In the genomic region with DNA sequence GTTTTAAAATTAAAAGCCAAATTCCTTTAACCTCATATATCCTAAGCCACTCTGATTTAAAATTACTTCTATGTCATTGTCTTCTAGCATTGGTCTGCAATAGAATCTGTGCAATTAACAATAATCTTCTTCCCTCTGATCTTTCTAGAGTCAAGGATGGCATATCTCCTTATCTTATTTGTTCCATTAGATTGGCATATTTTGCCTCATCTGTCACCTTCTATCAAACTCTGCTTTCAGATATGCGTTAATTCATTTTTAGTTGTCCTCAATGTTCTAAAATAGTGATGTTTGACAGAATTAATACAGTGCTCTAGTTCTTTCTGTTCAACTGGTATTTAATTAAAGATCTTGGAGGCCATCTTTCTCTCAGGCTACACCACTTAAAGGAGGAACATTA, we compare ENCODE assay signal across 13 cellular contexts. TPM values are rescaled to one million over a fixed set of nuclear protein-coding genes. Genes with fewer than 3 reads are reported as not detected.
A peak's percentile ranks its signal among the peaks of the same experiment; 100 is the strongest.
DNase-seq lines count a peak whose midpoint lies in the region; ATAC-seq, FAIRE-seq and TF ChIP-seq lines count a peak whose summit lies in the region.
"Had no signal": no experiment of that assay in that cellular context is flagged by ENCODE, and none has a peak within 500 bp of the region (broad histone marks: within the 10 kb centered on the region; RNA-seq: fewer than 3 reads in every experiment).

No MANE protein-coding gene starts in this region.

- POLR2A ChIA-PET in K562 (lab: Yijun Ruan, JAX), result no interaction called here

- no peaks in the 10 kb centered on the region for H3K36me3 ChIP-seq in K562 (ENCODE audit: control insufficient read depth, insufficient read depth, low read length)

- H3K27ac ChIP-seq in K562 (ENCODE audit: extremely low read depth, low read depth, low read length), result peak overlapping the region; percentile 63

- H3K27me3 ChIP-seq in K562 (ENCODE audit: control insufficient read depth in 2 of 2, insufficient read depth in 2 of 2, low read length in 2 of 2), result no peaks in the 10 kb centered on the region

- no TSS peak for BruUV-seq in K562 (replicated peaks; lab: Mats Ljungman, UMichigan)

- H3K4me3 ChIP-seq in K562, result peak overlapping the region; percentile 80; the same call in 1 of the 2 replicates

- TF ChIP-seq POLR2A in K562 (conservative IDR thresholded peaks at IDR 0.05), result no peak

- 22% methylated on average over 1 of the region's 1 CpG for WGBS in K562 (ENCODE audit: insufficient coverage, low coverage, missing lambda C conversion rate)

- H2AFZ ChIP-seq in K562 (ENCODE audit: low read depth, low read length), result no peak overlapping the region

- no peaks in the 10 kb centered on the region for H3K9me3 ChIP-seq in K562 (replicated peaks; ENCODE audit: control insufficient read depth, insufficient read depth, low read depth, low read length)

- ATAC-seq in K562, result no peak
- ATAC-seq in GM19455 (IDR thresholded peaks at IDR 0.05; ENCODE audit: unreplicated experiment), result no peak
- ATAC-seq in sciatic nerve, result no peak
- no peak for ATAC-seq in HG03039 (IDR thresholded peaks at IDR 0.05; ENCODE audit: unreplicated experiment)

- H3K36me3 Mint-ChIP-seq in activated naive CD4-positive, alpha-beta T cell treated with anti-CD3 and anti-CD28 coated beads, Interleukin-2, amount 50 U/mL, for 24 hours, result peaks cover 4% of the 10 kb centered on the region
- peaks cover 6% of the 10 kb centered on the region for H3K36me3 Mint-ChIP-seq in activated naive CD4-positive, alpha-beta T cell treated with anti-CD3 and anti-CD28 coated beads, Interleukin-2, amount 10 ng/mL, durations not matched to agents 7 days and 5 days
- peaks cover 11% of the 10 kb centered on the region for H3K36me3 Mint-ChIP-seq in type B pancreatic cell
- H3K36me3 Mint-ChIP-seq: immature natural killer cell had no signal

- TF ChIP-seq CTCF in K562 (IDR thresholded peaks at IDR 0.05 in 2 of 3, conservative IDR thresholded peaks at IDR 0.05 in 1 of 3; ENCODE audit: insufficient read depth in 2 of 3, low read depth in 1 of 3, low read length in 3 of 3), result no peak
- TF ChIP-seq CTCF in type B pancreatic cell (conservative IDR thresholded peaks at IDR 0.05), result no peak

- TF ChIP-seq EP300 in K562 (IDR thresholded peaks at IDR 0.05; ENCODE audit: low read length), result no peak

- CTCF ChIA-PET in activated naive CD4-positive, alpha-beta T cell treated with anti-CD3 and anti-CD28 coated beads, Interleukin-2, amount 10 ng/mL, durations not matched to agents 7 days and 5 days (lab: Charles Lee), result no interaction called here
- CTCF ChIA-PET in K562 (lab: Yijun Ruan, JAX; ENCODE audit: low intra/inter-chr PET ratio), result interaction anchor here (1.1 kb wide), 1 partner anchor 421 kb away, joined by 3 read pairs; no protein-coding TSS in a partner anchor

- H3K9ac ChIP-seq in K562 (ENCODE audit: insufficient read depth in 1 of 2, low read depth in 2 of 2, low read length in 2 of 2), result peak overlapping the region in 1 of 2 experiments; percentile 71; a peak in 2 of 4 replicates

- no peaks in the 10 kb centered on the region for H4K20me1 ChIP-seq in K562 (replicated peaks; ENCODE audit: control insufficient read depth, insufficient read depth, low read length)

- no peak for FAIRE-seq in K562 (lab: Jason Lieb, UNC)

- intact Hi-C loops in K562 (cut with micrococcal nuclease), result loop anchor here (1.0 to 5.0 kb wide), 5 partner anchors 199 to 534 kb away; no protein-coding TSS in a partner anchor
- intact Hi-C loops in sciatic nerve (cut with DNase I), result no loop called here

- no peak for DNase-seq in activated naive CD4-positive, alpha-beta T cell treated with anti-CD3 and anti-CD28 coated beads, Interleukin-2, amount 10 ng/mL, durations not matched to agents 7 days and 5 days
- DNase-seq in K562 (ENCODE audit: extremely low read depth in 1 of 4, low spot score in 3 of 4), result no peak
- DNase-seq in myocyte (ENCODE audit: low read depth), result peak; percentile 18
- DNase-seq in type B pancreatic cell (ENCODE audit: extremely low spot score, unreplicated experiment), result no peak
- DNase-seq in sciatic nerve (ENCODE audit: low spot score), result no peak
- DNase-seq: activated CD8-positive, alpha-beta memory T cell treated with anti-CD3 and anti-CD28 coated beads, Interleukin-2, amount 50 U/mL, for 48 hours; cortex of kidney; immature natural killer cell; NCI-H510A treated with DMSO at 0.1 percent for 48 hours; stimulated activated naive CD4-positive, alpha-beta T cell treated with Interleukin-2 at 50 U/mL for 16 hours had no signal

- H3K27ac Mint-ChIP-seq in activated naive CD4-positive, alpha-beta T cell treated with anti-CD3 and anti-CD28 coated beads, Interleukin-2, amount 50 U/mL, for 24 hours, result peak overlapping the region; percentile 100
- no peak overlapping the region for H3K27ac Mint-ChIP-seq in activated naive CD4-positive, alpha-beta T cell treated with anti-CD3 and anti-CD28 coated beads, Interleukin-2, amount 10 ng/mL, durations not matched to agents 7 days and 5 days
- H3K27ac Mint-ChIP-seq in type B pancreatic cell, result peak overlapping the region; percentile 86

- peaks cover 90% of the 10 kb centered on the region for H3K79me2 ChIP-seq in K562 (ENCODE audit: control insufficient read depth, insufficient read depth, low read length)

- peaks cover 68% of the 10 kb centered on the region for H3K4me1 Mint-ChIP-seq in activated naive CD4-positive, alpha-beta T cell treated with anti-CD3 and anti-CD28 coated beads, Interleukin-2, amount 50 U/mL, for 24 hours
- H3K4me1 Mint-ChIP-seq in activated naive CD4-positive, alpha-beta T cell treated with anti-CD3 and anti-CD28 coated beads, Interleukin-2, amount 10 ng/mL, durations not matched to agents 7 days and 5 days, result peaks cover 71% of the 10 kb centered on the region
- H3K4me1 Mint-ChIP-seq in type B pancreatic cell (ENCODE audit: unreplicated experiment), result peaks cover 51% of the 10 kb centered on the region

- H3K4me3 Mint-ChIP-seq in activated naive CD4-positive, alpha-beta T cell treated with anti-CD3 and anti-CD28 coated beads, Interleukin-2, amount 50 U/mL, for 24 hours, result peak overlapping the region; percentile 98
- no peak overlapping the region for H3K4me3 Mint-ChIP-seq in activated naive CD4-positive, alpha-beta T cell treated with anti-CD3 and anti-CD28 coated beads, Interleukin-2, amount 10 ng/mL, durations not matched to agents 7 days and 5 days
- peak overlapping the region; percentile 95 for H3K4me3 Mint-ChIP-seq in type B pancreatic cell

- TF ChIP-seq RAD21 in K562 (CRISPR knock-in tag; conservative IDR thresholded peaks at IDR 0.05 in 1 of 2, IDR thresholded peaks at IDR 0.05 in 1 of 2), result no peak

- peak overlapping the region; percentile 89 for H3K4me2 ChIP-seq in K562 (ENCODE audit: insufficient read depth, low read length)

- in situ Hi-C loops in K562 (cut with MboI), result no loop called here

- H3K9me1 ChIP-seq in K562 (ENCODE audit: control insufficient read depth, insufficient read depth, low read length), result no peaks in the 10 kb centered on the region

- H3K9me3 Mint-ChIP-seq in activated naive CD4-positive, alpha-beta T cell treated with anti-CD3 and anti-CD28 coated beads, Interleukin-2, amount 50 U/mL, for 24 hours, result no peaks in the 10 kb centered on the region
- H3K9me3 Mint-ChIP-seq in activated naive CD4-positive, alpha-beta T cell treated with anti-CD3 and anti-CD28 coated beads, Interleukin-2, amount 10 ng/mL, durations not matched to agents 7 days and 5 days, result no peaks in the 10 kb centered on the region
- no peaks in the 10 kb centered on the region for H3K9me3 Mint-ChIP-seq in type B pancreatic cell

- H3K4me1 ChIP-seq in K562 (replicated peaks in 1 of 2; ENCODE audit: control insufficient read depth in 2 of 2, insufficient read depth in 2 of 2, low read length in 2 of 2), result peaks cover 15 to 28% of the 10 kb centered on the region in 2 experiments; a peak in 4 of 5 replicates

- no peaks in the 10 kb centered on the region for H3K27me3 Mint-ChIP-seq in activated naive CD4-positive, alpha-beta T cell treated with anti-CD3 and anti-CD28 coated beads, Interleukin-2, amount 50 U/mL, for 24 hours
- H3K27me3 Mint-ChIP-seq in activated naive CD4-positive, alpha-beta T cell treated with anti-CD3 and anti-CD28 coated beads, Interleukin-2, amount 10 ng/mL, durations not matched to agents 7 days and 5 days, result no peaks in the 10 kb centered on the region
- no peaks in the 10 kb centered on the region for H3K27me3 Mint-ChIP-seq in type B pancreatic cell

TF ChIP-seq in K562, 482 proteins besides CTCF, POLR2A, EP300 and RAD21:
- TF ChIP-seq LARP7 (IDR thresholded peaks at IDR 0.05) (no peak), DACH1 (IDR thresholded peaks at IDR 0.05; ENCODE audit: partially characterized antibody) (peak; percentile 18), HNRNPH1 (optimal IDR thresholded peaks at IDR 0.05; ENCODE audit: low read depth, low read length) (no peak), ZNF274 (IDR thresholded peaks at IDR 0.05; ENCODE audit: borderline replicate concordance, low read depth, low read length) (no peak)
TF ChIP-seq in K562: peak in this region for 1.

RNA-seq across cellular contexts. Expression of a gene that starts 3.1 kb away (rescaled TPM):
- 9.0 and 32.0 TPM in 2 replicates for total RNA-seq in K562 (2011; cell fraction: chromatin; rRNA removed; ENCODE audit: low replicate concordance)
- total RNA-seq in K562 (2011; cell fraction: nucleolus; rRNA removed), result 6.2 and 11.7 TPM in 2 replicates
- total RNA-seq in K562 (2011; cell fraction: nucleoplasm; rRNA removed), result 13.6 and 23.1 TPM in 2 replicates
- total RNA-seq in K562 (2014; rRNA removed) (20.0 and 21.5 TPM in 2 replicates), K562 (2014; rRNA removed; fragmentation: Illumina TruSeq; extraction: Trizol) (42.8 and 51.2 TPM in 2 replicates), K562 (2015; rRNA removed; fragmentation: Illumina TruSeq; extraction: Trizol) (36.8 and 39.0 TPM in 2 replicates), K562 (2021) (31.8 and 38.7 TPM in 2 replicates), myocyte (29.0 and 37.3 TPM in 2 replicates), type B pancreatic cell (ENCODE audit: low replicate concordance) (52.5 and 88.6 TPM in 2 replicates), sciatic nerve (59.6 TPM)
- polyA plus RNA-seq in K562 (2011; rRNA removed) (16.2 and 17.1 TPM in 2 replicates), K562 (2014; fragmentation: Illumina TruSeq; extraction: Trizol) (17.2 and 19.6 TPM in 2 replicates), K562 (2014; fragmentation: Nextera tagmentation; extraction: Ambion mirVana) (1 to 10 TPM; 4.3 to 6.3 TPM), K562 (2014; rRNA removed) (9.8 and 10.9 TPM in 2 replicates)
- 2.5 and 6.4 TPM in 2 replicates for polyA plus RNA-seq in K562 (2011; cell fraction: cytosol; rRNA removed)
- polyA plus RNA-seq in K562 (2011; cell fraction: nucleus; rRNA removed), result 8.3 and 13.4 TPM in 2 replicates
- 8.2 and 14.6 TPM in 2 replicates for polyA plus RNA-seq in K562 (2012)
- 75.5 and 131 TPM in 2 replicates for polyA minus RNA-seq in K562 (2011; rRNA and poly(A)+ RNA removed)
- polyA minus RNA-seq in K562 (2011; cell fraction: cytosol; rRNA and poly(A)+ RNA removed), result 20.7 and 24.4 TPM in 2 replicates
- polyA minus RNA-seq in K562 (2011; cell fraction: nucleus; rRNA and poly(A)+ RNA removed), result 15.5 and 40.9 TPM in 2 replicates
- 4.5 TPM for polyA plus RNA-seq in myocyte (2012)
